In genomic region chr14:34548472-34548981, GRCh38 we compare ENCODE assay signal across 2 cellular contexts.
A peak's percentile ranks its signal among the peaks of the same experiment; 100 is the strongest.
TF ChIP-seq lines count a peak whose summit lies in the region.

No MANE protein-coding gene starts in this region.

TF ChIP-seq in A549, 52 proteins besides CTCF, POLR2A, EP300 and RAD21:
- TF ChIP-seq EHMT2 (IDR thresholded peaks at IDR 0.05; ENCODE audit: low read depth) (no peak), FOXS1 (CRISPR knock-in tag; IDR thresholded peaks at IDR 0.05) (no peak), NFE2L2 (conservative IDR thresholded peaks at IDR 0.05; ENCODE audit: low read length) (no peak), RNF2 (IDR thresholded peaks at IDR 0.05; ENCODE audit: borderline replicate concordance, low read depth) (no peak), BCL3 (IDR thresholded peaks at IDR 0.05) (no peak), USF2 (IDR thresholded peaks at IDR 0.05) (no peak), ELK1 (IDR thresholded peaks at IDR 0.05; ENCODE audit: low read depth, low read length) (no peak)

TF ChIP-seq in GM12878, 131 proteins besides CTCF, POLR2A, EP300 and RAD21:
- TF ChIP-seq STAT1 (conservative IDR thresholded peaks at IDR 0.05) (no peak), ZBTB33 (IDR thresholded peaks at IDR 0.05) (peak; percentile 95), MLLT1 (IDR thresholded peaks at IDR 0.05) (peak; percentile 55; the same call in 1 of the 2 replicates)
